Comparison of ENCODE assay signal across 3 cellular contexts in the genomic region with DNA sequence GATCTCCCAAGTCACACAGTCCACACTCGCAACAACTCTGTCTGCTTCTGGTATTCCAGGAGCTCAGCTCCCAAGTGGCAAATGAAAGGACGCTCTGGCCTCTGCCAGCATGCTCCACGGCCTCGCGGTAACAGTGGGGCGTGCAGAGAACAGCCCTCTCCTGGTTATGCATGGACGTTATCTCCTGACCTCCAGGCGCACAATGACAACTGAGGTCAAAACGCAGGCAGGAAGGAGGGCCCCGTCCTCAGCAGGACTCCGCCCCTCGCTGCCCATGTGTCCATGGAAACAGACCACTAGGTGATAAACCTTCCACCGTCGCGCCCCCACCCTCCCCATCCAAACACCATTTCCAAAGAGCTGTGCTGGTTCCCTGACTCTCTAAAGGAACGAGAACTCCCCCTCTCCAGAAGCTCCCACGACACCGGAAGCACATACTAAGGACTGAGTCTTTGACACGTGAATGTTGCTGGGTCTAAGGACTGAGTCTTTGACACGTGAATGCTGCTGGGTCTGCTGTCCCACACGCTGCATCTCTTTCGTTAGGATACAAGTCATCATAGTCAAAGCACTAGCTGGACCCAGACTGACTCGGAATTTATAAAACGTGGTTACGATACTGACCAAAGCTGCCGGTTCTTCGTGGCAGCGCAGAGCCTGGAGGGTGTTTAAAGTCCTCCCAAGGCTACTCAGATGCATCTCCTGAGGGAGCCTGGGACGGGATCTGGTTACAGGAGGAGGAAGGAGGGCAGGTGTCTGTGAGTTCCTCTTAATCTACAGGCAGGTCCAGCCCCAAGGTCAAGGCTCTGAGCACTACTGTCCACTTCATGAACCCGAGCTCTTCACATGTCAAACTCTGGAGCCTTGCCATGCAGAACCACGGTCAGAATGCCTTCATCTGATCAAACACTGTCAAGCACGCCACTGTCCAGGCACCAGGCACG.
TF ChIP-seq lines count a peak whose summit lies in the region.

No MANE protein-coding gene starts in this region.

TF ChIP-seq in HEK293, 187 proteins besides CTCF, POLR2A, EP300 and RAD21:
- no peak for TF ChIP-seq ZNF433 (tag by site-specific recombination; IDR thresholded peaks at IDR 0.05; ENCODE audit: low read depth)
- no peak for TF ChIP-seq ZNF2 (tag by site-specific recombination; IDR thresholded peaks at IDR 0.05)
- TF ChIP-seq ZNF621 (tag by site-specific recombination; IDR thresholded peaks at IDR 0.05), result no peak
- no peak for TF ChIP-seq ZNF777 (tag by site-specific recombination; IDR thresholded peaks at IDR 0.05; ENCODE audit: borderline replicate concordance)
- TF ChIP-seq RBAK (tag by site-specific recombination; IDR thresholded peaks at IDR 0.05), result no peak
- TF ChIP-seq ZNF660 (tag by site-specific recombination; IDR thresholded peaks at IDR 0.05), result no peak
- no peak for TF ChIP-seq ZNF274 (IDR thresholded peaks at IDR 0.05; ENCODE audit: low read length)
- no peak for TF ChIP-seq ZNF274 (tag by site-specific recombination; IDR thresholded peaks at IDR 0.05; ENCODE audit: borderline replicate concordance)
- TF ChIP-seq KLF1 (tag by site-specific recombination; IDR thresholded peaks at IDR 0.05), result 0 out of 2 replicates have a peak, but pooled peaks have one; percentile 46
- TF ChIP-seq ZNF521 (tag by site-specific recombination; IDR thresholded peaks at IDR 0.05), result no peak

TF ChIP-seq in K562, 482 proteins besides CTCF, POLR2A, EP300 and RAD21 (continues in another document):
- TF ChIP-seq, protein P1, sequence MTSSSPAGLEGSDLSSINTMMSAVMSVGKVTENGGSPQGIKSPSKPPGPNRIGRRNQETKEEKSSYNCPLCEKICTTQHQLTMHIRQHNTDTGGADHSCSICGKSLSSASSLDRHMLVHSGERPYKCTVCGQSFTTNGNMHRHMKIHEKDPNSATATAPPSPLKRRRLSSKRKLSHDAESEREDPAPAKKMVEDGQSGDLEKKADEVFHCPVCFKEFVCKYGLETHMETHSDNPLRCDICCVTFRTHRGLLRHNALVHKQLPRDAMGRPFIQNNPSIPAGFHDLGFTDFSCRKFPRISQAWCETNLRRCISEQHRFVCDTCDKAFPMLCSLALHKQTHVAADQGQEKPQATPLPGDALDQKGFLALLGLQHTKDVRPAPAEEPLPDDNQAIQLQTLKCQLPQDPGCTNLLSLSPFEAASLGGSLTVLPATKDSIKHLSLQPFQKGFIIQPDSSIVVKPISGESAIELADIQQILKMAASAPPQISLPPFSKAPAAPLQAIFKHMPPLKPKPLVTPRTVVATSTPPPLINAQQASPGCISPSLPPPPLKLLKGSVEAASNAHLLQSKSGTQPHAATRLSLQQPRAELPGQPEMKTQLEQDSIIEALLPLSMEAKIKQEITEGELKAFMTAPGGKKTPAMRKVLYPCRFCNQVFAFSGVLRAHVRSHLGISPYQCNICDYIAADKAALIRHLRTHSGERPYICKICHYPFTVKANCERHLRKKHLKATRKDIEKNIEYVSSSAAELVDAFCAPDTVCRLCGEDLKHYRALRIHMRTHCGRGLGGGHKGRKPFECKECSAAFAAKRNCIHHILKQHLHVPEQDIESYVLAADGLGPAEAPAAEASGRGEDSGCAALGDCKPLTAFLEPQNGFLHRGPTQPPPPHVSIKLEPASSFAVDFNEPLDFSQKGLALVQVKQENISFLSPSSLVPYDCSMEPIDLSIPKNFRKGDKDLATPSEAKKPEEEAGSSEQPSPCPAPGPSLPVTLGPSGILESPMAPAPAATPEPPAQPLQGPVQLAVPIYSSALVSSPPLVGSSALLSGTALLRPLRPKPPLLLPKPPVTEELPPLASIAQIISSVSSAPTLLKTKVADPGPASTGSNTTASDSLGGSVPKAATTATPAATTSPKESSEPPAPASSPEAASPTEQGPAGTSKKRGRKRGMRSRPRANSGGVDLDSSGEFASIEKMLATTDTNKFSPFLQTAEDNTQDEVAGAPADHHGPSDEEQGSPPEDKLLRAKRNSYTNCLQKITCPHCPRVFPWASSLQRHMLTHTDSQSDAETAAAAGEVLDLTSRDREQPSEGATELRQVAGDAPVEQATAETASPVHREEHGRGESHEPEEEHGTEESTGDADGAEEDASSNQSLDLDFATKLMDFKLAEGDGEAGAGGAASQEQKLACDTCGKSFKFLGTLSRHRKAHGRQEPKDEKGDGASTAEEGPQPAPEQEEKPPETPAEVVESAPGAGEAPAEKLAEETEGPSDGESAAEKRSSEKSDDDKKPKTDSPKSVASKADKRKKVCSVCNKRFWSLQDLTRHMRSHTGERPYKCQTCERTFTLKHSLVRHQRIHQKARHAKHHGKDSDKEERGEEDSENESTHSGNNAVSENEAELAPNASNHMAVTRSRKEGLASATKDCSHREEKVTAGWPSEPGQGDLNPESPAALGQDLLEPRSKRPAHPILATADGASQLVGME (CRISPR knock-in tag; IDR thresholded peaks at IDR 0.05), result 0 out of 2 replicates have a peak, but pooled peaks have one; percentile 45
- no peak for TF ChIP-seq ZNF311 (CRISPR knock-in tag; IDR thresholded peaks at IDR 0.05)
- no peak for TF ChIP-seq ZNF668 (CRISPR knock-in tag; IDR thresholded peaks at IDR 0.05)
- no peak for TF ChIP-seq CHCHD3 (CRISPR knock-in tag; IDR thresholded peaks at IDR 0.05)
- TF ChIP-seq SMARCB1 (IDR thresholded peaks at IDR 0.05; ENCODE audit: insufficient read length, low read depth), result no peak
- no peak for TF ChIP-seq ZNF77 (CRISPR knock-in tag; IDR thresholded peaks at IDR 0.05)
- peak; percentile 96 for TF ChIP-seq L3MBTL2 (IDR thresholded peaks at IDR 0.05)
- no peak for TF ChIP-seq NBN (IDR thresholded peaks at IDR 0.05; ENCODE audit: low read depth)
- no peak for TF ChIP-seq RUNX1 (IDR thresholded peaks at IDR 0.05; ENCODE audit: low read depth)
- TF ChIP-seq GABPA (tag; conservative IDR thresholded peaks at IDR 0.05; ENCODE audit: low read depth), result peak; percentile 60
- TF ChIP-seq NFATC3 (IDR thresholded peaks at IDR 0.05), result no peak
- TF ChIP-seq ZNF347 (CRISPR knock-in tag; IDR thresholded peaks at IDR 0.05; ENCODE audit: low read depth), result no peak
- peak; percentile 95 for TF ChIP-seq CXXC5 (CRISPR knock-in tag; IDR thresholded peaks at IDR 0.05)
- TF ChIP-seq ARID2 (IDR thresholded peaks at IDR 0.05), result no peak
- no peak for TF ChIP-seq HDAC3 (IDR thresholded peaks at IDR 0.05; ENCODE audit: borderline replicate concordance, partially characterized antibody)
- no peak for TF ChIP-seq ZNF584 (CRISPR knock-in tag; IDR thresholded peaks at IDR 0.05; ENCODE audit: low read depth)
- TF ChIP-seq TEAD1 (CRISPR knock-in tag; IDR thresholded peaks at IDR 0.05), result peak; percentile 7 to 47; a peak in 2 of 4 replicates
- TF ChIP-seq, protein P2, sequence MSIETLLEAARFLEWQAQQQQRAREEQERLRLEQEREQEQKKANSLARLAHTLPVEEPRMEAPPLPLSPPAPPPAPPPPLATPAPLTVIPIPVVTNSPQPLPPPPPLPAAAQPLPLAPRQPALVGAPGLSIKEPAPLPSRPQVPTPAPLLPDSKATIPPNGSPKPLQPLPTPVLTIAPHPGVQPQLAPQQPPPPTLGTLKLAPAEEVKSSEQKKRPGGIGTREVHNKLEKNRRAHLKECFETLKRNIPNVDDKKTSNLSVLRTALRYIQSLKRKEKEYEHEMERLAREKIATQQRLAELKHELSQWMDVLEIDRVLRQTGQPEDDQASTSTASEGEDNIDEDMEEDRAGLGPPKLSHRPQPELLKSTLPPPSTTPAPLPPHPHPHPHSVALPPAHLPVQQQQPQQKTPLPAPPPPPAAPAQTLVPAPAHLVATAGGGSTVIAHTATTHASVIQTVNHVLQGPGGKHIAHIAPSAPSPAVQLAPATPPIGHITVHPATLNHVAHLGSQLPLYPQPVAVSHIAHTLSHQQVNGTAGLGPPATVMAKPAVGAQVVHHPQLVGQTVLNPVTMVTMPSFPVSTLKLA (conservative IDR thresholded peaks at IDR 0.05), result peak; percentile 92 to 95
- TF ChIP-seq, protein P3, sequence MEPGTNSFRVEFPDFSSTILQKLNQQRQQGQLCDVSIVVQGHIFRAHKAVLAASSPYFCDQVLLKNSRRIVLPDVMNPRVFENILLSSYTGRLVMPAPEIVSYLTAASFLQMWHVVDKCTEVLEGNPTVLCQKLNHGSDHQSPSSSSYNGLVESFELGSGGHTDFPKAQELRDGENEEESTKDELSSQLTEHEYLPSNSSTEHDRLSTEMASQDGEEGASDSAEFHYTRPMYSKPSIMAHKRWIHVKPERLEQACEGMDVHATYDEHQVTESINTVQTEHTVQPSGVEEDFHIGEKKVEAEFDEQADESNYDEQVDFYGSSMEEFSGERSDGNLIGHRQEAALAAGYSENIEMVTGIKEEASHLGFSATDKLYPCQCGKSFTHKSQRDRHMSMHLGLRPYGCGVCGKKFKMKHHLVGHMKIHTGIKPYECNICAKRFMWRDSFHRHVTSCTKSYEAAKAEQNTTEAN (CRISPR knock-in tag; IDR thresholded peaks at IDR 0.05), result no peak
- no peak for TF ChIP-seq NFE2L1 (tag; IDR thresholded peaks at IDR 0.05; ENCODE audit: borderline replicate concordance, low read depth)

TF ChIP-seq in SK-N-SH, 30 proteins besides CTCF, POLR2A, EP300 and RAD21:
- no peak for TF ChIP-seq GATA2 (CRISPR knock-in tag; IDR thresholded peaks at IDR 0.05)
- no peak for TF ChIP-seq SIN3A (IDR thresholded peaks at IDR 0.05; ENCODE audit: borderline replicate concordance, low read depth, low read length)
- TF ChIP-seq TCF12 (IDR thresholded peaks at IDR 0.05), result no peak
- TF ChIP-seq MEF2A (IDR thresholded peaks at IDR 0.05; ENCODE audit: borderline replicate concordance, low read depth), result no peak
- no peak for TF ChIP-seq JUND (IDR thresholded peaks at IDR 0.05)
- no peak for TF ChIP-seq EZH2phosphoT487 (IDR thresholded peaks at IDR 0.05; ENCODE audit: borderline replicate concordance, low read depth)
- TF ChIP-seq FOSL2 (IDR thresholded peaks at IDR 0.05; ENCODE audit: borderline replicate concordance, low read depth), result no peak
- TF ChIP-seq RCOR1 (IDR thresholded peaks at IDR 0.05; ENCODE audit: low read length), result no peak
- TF ChIP-seq, protein P4, sequence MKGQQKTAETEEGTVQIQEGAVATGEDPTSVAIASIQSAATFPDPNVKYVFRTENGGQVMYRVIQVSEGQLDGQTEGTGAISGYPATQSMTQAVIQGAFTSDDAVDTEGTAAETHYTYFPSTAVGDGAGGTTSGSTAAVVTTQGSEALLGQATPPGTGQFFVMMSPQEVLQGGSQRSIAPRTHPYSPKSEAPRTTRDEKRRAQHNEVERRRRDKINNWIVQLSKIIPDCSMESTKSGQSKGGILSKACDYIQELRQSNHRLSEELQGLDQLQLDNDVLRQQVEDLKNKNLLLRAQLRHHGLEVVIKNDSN (IDR thresholded peaks at IDR 0.05; ENCODE audit: borderline replicate concordance, low read depth), result no peak
- TF ChIP-seq, protein P5, sequence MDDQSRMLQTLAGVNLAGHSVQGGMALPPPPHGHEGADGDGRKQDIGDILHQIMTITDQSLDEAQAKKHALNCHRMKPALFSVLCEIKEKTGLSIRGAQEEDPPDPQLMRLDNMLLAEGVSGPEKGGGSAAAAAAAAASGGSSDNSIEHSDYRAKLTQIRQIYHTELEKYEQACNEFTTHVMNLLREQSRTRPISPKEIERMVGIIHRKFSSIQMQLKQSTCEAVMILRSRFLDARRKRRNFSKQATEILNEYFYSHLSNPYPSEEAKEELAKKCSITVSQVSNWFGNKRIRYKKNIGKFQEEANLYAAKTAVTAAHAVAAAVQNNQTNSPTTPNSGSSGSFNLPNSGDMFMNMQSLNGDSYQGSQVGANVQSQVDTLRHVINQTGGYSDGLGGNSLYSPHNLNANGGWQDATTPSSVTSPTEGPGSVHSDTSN (IDR thresholded peaks at IDR 0.05), result no peak
- no peak for TF ChIP-seq FOXM1 (IDR thresholded peaks at IDR 0.05; ENCODE audit: low read depth)
- no peak for TF ChIP-seq FOXJ3 (CRISPR knock-in tag; IDR thresholded peaks at IDR 0.05)
- TF ChIP-seq, protein P6, sequence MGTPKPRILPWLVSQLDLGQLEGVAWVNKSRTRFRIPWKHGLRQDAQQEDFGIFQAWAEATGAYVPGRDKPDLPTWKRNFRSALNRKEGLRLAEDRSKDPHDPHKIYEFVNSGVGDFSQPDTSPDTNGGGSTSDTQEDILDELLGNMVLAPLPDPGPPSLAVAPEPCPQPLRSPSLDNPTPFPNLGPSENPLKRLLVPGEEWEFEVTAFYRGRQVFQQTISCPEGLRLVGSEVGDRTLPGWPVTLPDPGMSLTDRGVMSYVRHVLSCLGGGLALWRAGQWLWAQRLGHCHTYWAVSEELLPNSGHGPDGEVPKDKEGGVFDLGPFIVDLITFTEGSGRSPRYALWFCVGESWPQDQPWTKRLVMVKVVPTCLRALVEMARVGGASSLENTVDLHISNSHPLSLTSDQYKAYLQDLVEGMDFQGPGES (IDR thresholded peaks at IDR 0.05; ENCODE audit: low read depth, low read length), result no peak
- TF ChIP-seq TAF1 (IDR thresholded peaks at IDR 0.05; ENCODE audit: borderline replicate concordance, low read depth, low read length), result no peak
- no peak for TF ChIP-seq ELF1 (IDR thresholded peaks at IDR 0.05)
- TF ChIP-seq, protein P7, sequence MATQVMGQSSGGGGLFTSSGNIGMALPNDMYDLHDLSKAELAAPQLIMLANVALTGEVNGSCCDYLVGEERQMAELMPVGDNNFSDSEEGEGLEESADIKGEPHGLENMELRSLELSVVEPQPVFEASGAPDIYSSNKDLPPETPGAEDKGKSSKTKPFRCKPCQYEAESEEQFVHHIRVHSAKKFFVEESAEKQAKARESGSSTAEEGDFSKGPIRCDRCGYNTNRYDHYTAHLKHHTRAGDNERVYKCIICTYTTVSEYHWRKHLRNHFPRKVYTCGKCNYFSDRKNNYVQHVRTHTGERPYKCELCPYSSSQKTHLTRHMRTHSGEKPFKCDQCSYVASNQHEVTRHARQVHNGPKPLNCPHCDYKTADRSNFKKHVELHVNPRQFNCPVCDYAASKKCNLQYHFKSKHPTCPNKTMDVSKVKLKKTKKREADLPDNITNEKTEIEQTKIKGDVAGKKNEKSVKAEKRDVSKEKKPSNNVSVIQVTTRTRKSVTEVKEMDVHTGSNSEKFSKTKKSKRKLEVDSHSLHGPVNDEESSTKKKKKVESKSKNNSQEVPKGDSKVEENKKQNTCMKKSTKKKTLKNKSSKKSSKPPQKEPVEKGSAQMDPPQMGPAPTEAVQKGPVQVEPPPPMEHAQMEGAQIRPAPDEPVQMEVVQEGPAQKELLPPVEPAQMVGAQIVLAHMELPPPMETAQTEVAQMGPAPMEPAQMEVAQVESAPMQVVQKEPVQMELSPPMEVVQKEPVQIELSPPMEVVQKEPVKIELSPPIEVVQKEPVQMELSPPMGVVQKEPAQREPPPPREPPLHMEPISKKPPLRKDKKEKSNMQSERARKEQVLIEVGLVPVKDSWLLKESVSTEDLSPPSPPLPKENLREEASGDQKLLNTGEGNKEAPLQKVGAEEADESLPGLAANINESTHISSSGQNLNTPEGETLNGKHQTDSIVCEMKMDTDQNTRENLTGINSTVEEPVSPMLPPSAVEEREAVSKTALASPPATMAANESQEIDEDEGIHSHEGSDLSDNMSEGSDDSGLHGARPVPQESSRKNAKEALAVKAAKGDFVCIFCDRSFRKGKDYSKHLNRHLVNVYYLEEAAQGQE (IDR thresholded peaks at IDR 0.05; ENCODE audit: low read depth, low read length), result no peak
- no peak for TF ChIP-seq TEAD4 (IDR thresholded peaks at IDR 0.05; ENCODE audit: borderline replicate concordance, insufficient read depth)
- TF ChIP-seq POLR2AphosphoS5 (IDR thresholded peaks at IDR 0.05; ENCODE audit: low read depth, low read length), result no peak
- no peak for TF ChIP-seq MXI1 (IDR thresholded peaks at IDR 0.05; ENCODE audit: low read depth, low read length)
